12 cellular contexts compared by ENCODE assay signal in the genomic region with DNA sequence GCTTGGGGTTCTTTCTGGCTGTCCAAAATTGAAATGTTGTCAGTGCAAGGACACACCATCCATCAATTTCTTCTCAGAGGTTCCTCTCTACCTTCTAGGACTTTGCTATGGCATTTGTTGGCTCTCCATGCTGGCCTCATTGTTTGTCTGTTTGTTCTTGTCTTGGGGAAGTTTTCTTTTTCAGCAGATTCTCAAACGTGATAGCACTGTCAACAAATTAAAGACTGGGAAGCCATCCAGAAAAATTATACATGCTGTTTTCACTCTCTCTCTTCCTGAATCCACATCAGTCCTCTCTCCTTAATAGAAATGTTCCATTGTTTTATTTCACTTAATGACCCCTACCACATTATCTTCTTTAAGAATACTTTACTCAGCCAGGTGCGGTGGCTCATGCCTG.
"Had no signal": no experiment of that assay in that cellular context is flagged by ENCODE, and none has a peak within 500 bp of the region (broad histone marks: within the 10 kb centered on the region; RNA-seq: fewer than 3 reads in every experiment).

No MANE protein-coding gene starts in this region.

- H3K9me3 Mint-ChIP-seq: activated T-cell treated with anti-CD3 and anti-CD28 coated beads, Interleukin-2, amount 50 U/mL, for 4 hours; brain; neural crest cell had no signal

- H3K36me3 Mint-ChIP-seq: activated naive CD8-positive, alpha-beta T cell; brain had no signal

- H3K27me3 Mint-ChIP-seq: activated naive CD8-positive, alpha-beta T cell; brain had no signal

- DNase-seq: activated CD4-positive, alpha-beta T cell treated with anti-CD3 and anti-CD28 coated beads, Interleukin-2, amount 50 U/mL, for 4 hours; activated gamma-delta T cell; activated T-cell treated with anti-CD3 and anti-CD28 coated beads, Interleukin-2, amount 50 U/mL, for 4 hours; amygdala; effector memory CD8-positive, alpha-beta T cell; stimulated activated CD4-positive, alpha-beta T cell treated with anti-CD3 and anti-CD28 coated beads, Interleukin-2, amount 100 ng/mL, for 48 hours; stimulated activated naive CD4-positive, alpha-beta T cell treated with Interleukin-2 at 50 U/mL for 16 hours; trophoblast cell had no signal

- H3K4me3 Mint-ChIP-seq: activated naive CD8-positive, alpha-beta T cell; activated T-cell treated with anti-CD3 and anti-CD28 coated beads, Interleukin-2, amount 50 U/mL, for 4 hours; brain; effector memory CD8-positive, alpha-beta T cell; neural crest cell had no signal

- ATAC-seq: activated CD4-positive, CD25-positive, alpha-beta regulatory T cell treated with anti-CD3 and anti-CD28 coated beads, Interleukin-2, amount 50 U/mL, for 24 hours; activated T-cell treated with anti-CD3 and anti-CD28 coated beads, Interleukin-2, amount 50 U/mL, for 4 hours; effector memory CD8-positive, alpha-beta T cell had no signal

- H3K4me1 Mint-ChIP-seq: neural crest cell had no signal

- H3K27ac Mint-ChIP-seq: activated naive CD8-positive, alpha-beta T cell; brain; effector memory CD8-positive, alpha-beta T cell had no signal
